In genomic region chr22:20977516-20978170, GRCh38 we compare ENCODE assay signal across 20 cellular contexts. TPM values are rescaled to one million over a fixed set of nuclear protein-coding genes. Genes with fewer than 3 reads are reported as not detected.
DNase-seq lines count a peak whose midpoint lies in the region; ATAC-seq and TF ChIP-seq lines count a peak whose summit lies in the region.
"Had no signal": no experiment of that assay in that cellular context is flagged by ENCODE, and none has a peak within 500 bp of the region (broad histone marks: within the 10 kb centered on the region; RNA-seq: fewer than 3 reads in every experiment).

No MANE protein-coding gene starts in this region.

- no peaks in the 10 kb centered on the region for H3K27me3 Mint-ChIP-seq in neural crest cell (ENCODE audit: low read depth)
- peaks cover 4 to 19% of the 10 kb centered on the region in 2 donors for H3K27me3 Mint-ChIP-seq in stimulated activated naive B cell treated with anti-CD40 and anti-IgM and Interleukin-4, amounts not matched to agents 10 μg/mL and 1 μg/mL and 100 μg/mL, for 72 hours
- H3K27me3 Mint-ChIP-seq: CD4-positive, CD25-positive, alpha-beta regulatory T cell had no signal

- DNase-seq in COLO668 (lab: John Stamatoyannopoulos, UW; ENCODE audit: unreplicated experiment) (peak; percentile 12), SW480 (ENCODE audit: low spot score) (peak; percentile 93), neural crest cell (ENCODE audit: low read depth, low spot score) (no peak)
- no peak for DNase-seq in stimulated activated naive B cell treated with anti-CD40 and anti-IgM and Interleukin-4, amounts not matched to agents 10 μg/mL and 1 μg/mL and 100 μg/mL, for 72 hours
- DNase-seq in stimulated activated CD4-positive, alpha-beta T cell treated with anti-CD3 and anti-CD28 coated beads, Interleukin-12 subunit alpha, Interleukin-12 subunit beta, amount 100 ng/mL, for 4 hours, result no peak
- DNase-seq: CD4-positive, CD25-positive, alpha-beta regulatory T cell; CD8-positive, alpha-beta T cell; DMS 273 treated with DMSO at 0.1 percent for 48 hours; DMS79; EL; GDM1; GM23248; H7; HCEC 1CT had no signal

- no peak for ATAC-seq in stimulated activated naive B cell treated with anti-CD40 and anti-IgM and Interleukin-4, amounts not matched to agents 10 μg/mL and 1 μg/mL and 100 μg/mL, for 72 hours (replicated peaks)
- ATAC-seq in GM18867 (IDR thresholded peaks at IDR 0.05; ENCODE audit: unreplicated experiment), result no peak
- ATAC-seq: CD8-positive, alpha-beta T cell; GM12878 had no signal

- no peak overlapping the region for H3K27ac Mint-ChIP-seq in neural crest cell (ENCODE audit: unreplicated experiment)
- H3K27ac Mint-ChIP-seq in stimulated activated naive B cell treated with anti-CD40 and anti-IgM and Interleukin-4, amounts not matched to agents 10 μg/mL and 1 μg/mL and 100 μg/mL, for 72 hours, result peak overlapping the region; percentile 20
- H3K27ac Mint-ChIP-seq: B cell; CD4-positive, CD25-positive, alpha-beta regulatory T cell; CD8-positive, alpha-beta T cell had no signal

- no peaks in the 10 kb centered on the region for H3K36me3 Mint-ChIP-seq in neural crest cell (ENCODE audit: low read depth)
- H3K36me3 Mint-ChIP-seq in stimulated activated naive B cell treated with anti-CD40 and anti-IgM and Interleukin-4, amounts not matched to agents 10 μg/mL and 1 μg/mL and 100 μg/mL, for 72 hours, result peaks cover 4 to 10% of the 10 kb centered on the region in 2 donors
- H3K36me3 Mint-ChIP-seq: CD4-positive, CD25-positive, alpha-beta regulatory T cell had no signal

- no peaks in the 10 kb centered on the region for H3K9me3 Mint-ChIP-seq in neural crest cell
- peaks cover 3 to 5% of the 10 kb centered on the region in 2 donors for H3K9me3 Mint-ChIP-seq in stimulated activated naive B cell treated with anti-CD40 and anti-IgM and Interleukin-4, amounts not matched to agents 10 μg/mL and 1 μg/mL and 100 μg/mL, for 72 hours
- H3K9me3 Mint-ChIP-seq: CD8-positive, alpha-beta T cell had no signal

- peaks cover 30% of the 10 kb centered on the region for H3K4me1 Mint-ChIP-seq in neural crest cell
- peaks cover 30 to 41% of the 10 kb centered on the region in 2 donors for H3K4me1 Mint-ChIP-seq in stimulated activated naive B cell treated with anti-CD40 and anti-IgM and Interleukin-4, amounts not matched to agents 10 μg/mL and 1 μg/mL and 100 μg/mL, for 72 hours

- peak overlapping the region; percentile 71 for H3K4me3 Mint-ChIP-seq in neural crest cell
- H3K4me3 Mint-ChIP-seq in stimulated activated naive B cell treated with anti-CD40 and anti-IgM and Interleukin-4, amounts not matched to agents 10 μg/mL and 1 μg/mL and 100 μg/mL, for 72 hours, result no peak overlapping the region
- H3K4me3 Mint-ChIP-seq: B cell; CD4-positive, CD25-positive, alpha-beta regulatory T cell; CD8-positive, alpha-beta T cell had no signal

- no peak for TF ChIP-seq CTCF in neural crest cell (conservative IDR thresholded peaks at IDR 0.05)

RNA-seq across cellular contexts. Expression of gene LZTR1, which starts 4.5 kb away (rescaled TPM):
- 88.7 and 94.5 TPM in 2 replicates for total RNA-seq in neural crest cell

RNA-seq across cellular contexts. Expression of gene AIFM3, which starts 10.6 kb away (rescaled TPM):
- 0.79 and 0.84 TPM in 2 replicates for total RNA-seq in neural crest cell
- total RNA-seq: A673 had no signal

RNA-seq across cellular contexts. Expression of gene THAP7, which starts 24.3 kb away (rescaled TPM):
- total RNA-seq in neural crest cell, result 35.4 and 37.0 TPM in 2 replicates

RNA-seq across cellular contexts. Expression of gene P2RX6, which starts 37.3 kb away (rescaled TPM):
- total RNA-seq in neural crest cell, result 3.4 and 4.5 TPM in 2 replicates
- total RNA-seq: H1 had no signal

RNA-seq across cellular contexts. Expression of gene SLC7A4, which starts 54.7 kb away (rescaled TPM):
- 0.26 and 0.43 TPM in 2 replicates for total RNA-seq in neural crest cell
- total RNA-seq: A172; A673; B cell; CD4-positive, CD25-positive, alpha-beta regulatory T cell; CD8-positive, alpha-beta T cell; GM23248; H1; H7 had no signal

Comparison
In these comparisons a context has a peak if more than half of its experiments do, and no peak if none do; other contexts are left out.
1. DNase-seq: peak in COLO668 (single experiment) and SW480 (single experiment); none in neural crest cell (single experiment), stimulated activated naive B cell treated with anti-CD40 and anti-IgM and Interleukin-4, amounts not matched to agents 10 μg/mL and 1 μg/mL and 100 μg/mL, for 72 hours (single experiment) and stimulated activated CD4-positive, alpha-beta T cell treated with anti-CD3 and anti-CD28 coated beads, Interleukin-12 subunit alpha, Interleukin-12 subunit beta, amount 100 ng/mL, for 4 hours (single experiment).